12 cellular contexts compared by ENCODE assay signal in genomic region chr19:3722443-3723109, GRCh38. TPM values are rescaled to one million over a fixed set of nuclear protein-coding genes. Genes with fewer than 3 reads are reported as not detected.
A peak's percentile ranks its signal among the peaks of the same experiment; 100 is the strongest.
DNase-seq lines count a peak whose midpoint lies in the region; ATAC-seq and TF ChIP-seq lines count a peak whose summit lies in the region.
"Had no signal": no experiment of that assay in that cellular context is flagged by ENCODE, and none has a peak within 500 bp of the region (broad histone marks: within the 10 kb centered on the region; RNA-seq: fewer than 3 reads in every experiment).

No MANE protein-coding gene starts in this region.

- no peaks in the 10 kb centered on the region for H3K9me3 ChIP-seq in upper lobe of left lung
- H3K9me3 ChIP-seq: tibial artery had no signal

- no peak for TF ChIP-seq EP300 in upper lobe of left lung (IDR thresholded peaks at IDR 0.05)

- H3K4me3 Mint-ChIP-seq in activated T-cell treated with anti-CD3 and anti-CD28 coated beads, Interleukin-2, amount 50 U/mL, for 24 hours, result peak overlapping the region; percentile 55
- H3K4me3 Mint-ChIP-seq in activated naive CD8-positive, alpha-beta T cell, result peak overlapping the region; percentile 78

- H3K36me3 Mint-ChIP-seq in activated T-cell treated with anti-CD3 and anti-CD28 coated beads, Interleukin-2, amount 50 U/mL, for 24 hours (ENCODE audit: low read depth), result no peaks in the 10 kb centered on the region
- H3K36me3 Mint-ChIP-seq in activated naive CD8-positive, alpha-beta T cell, result no peaks in the 10 kb centered on the region

- no peaks in the 10 kb centered on the region for H3K36me3 ChIP-seq in upper lobe of left lung
- H3K36me3 ChIP-seq: tibial artery had no signal

- no peak overlapping the region for H3K27ac Mint-ChIP-seq in activated T-cell treated with anti-CD3 and anti-CD28 coated beads, Interleukin-2, amount 50 U/mL, for 24 hours
- H3K27ac Mint-ChIP-seq in activated naive CD8-positive, alpha-beta T cell, result no peak overlapping the region

- H3K4me3 ChIP-seq in upper lobe of left lung, result peak overlapping the region in 3 of 4 donors; percentile 35 to 45 (median 39)
- H3K4me3 ChIP-seq: tibial artery had no signal

- TF ChIP-seq CTCF in upper lobe of left lung (IDR thresholded peaks at IDR 0.05), result no peak

- H3K27me3 Mint-ChIP-seq in activated T-cell treated with anti-CD3 and anti-CD28 coated beads, Interleukin-2, amount 50 U/mL, for 24 hours, result peaks cover 10% of the 10 kb centered on the region
- no peaks in the 10 kb centered on the region for H3K27me3 Mint-ChIP-seq in activated naive CD8-positive, alpha-beta T cell

- H3K27me3 ChIP-seq in upper lobe of left lung, result peaks cover 3 to 20% (median 12%) of the 10 kb centered on the region in 4 donors

- peaks cover 16 to 31% (median 25%) of the 10 kb centered on the region in 4 donors for H3K4me1 ChIP-seq in upper lobe of left lung

- 9 to 13% methylated on average over 9 to 19 of the region's 30 CpGs for WGBS in upper lobe of left lung, 2 donors

- H3K27ac ChIP-seq in upper lobe of left lung, result no peak overlapping the region
- H3K27ac ChIP-seq in substantia nigra (ENCODE audit: low read depth, low read length, poor library complexity, severe bottlenecking), result no peak overlapping the region
- H3K27ac ChIP-seq: tibial artery had no signal

- DNase-seq in activated T-cell treated with anti-CD3 and anti-CD28 coated beads, Interleukin-2, amount 50 U/mL, for 24 hours, result no peak
- DNase-seq in activated T-cell treated with anti-CD3 and anti-CD28 coated beads for 4 hours, result no peak
- peak; percentile 81 to 86 for DNase-seq in left colon
- peak; percentile 68 to 75 for DNase-seq in upper lobe of left lung
- no peak for DNase-seq in stimulated activated CD4-positive, alpha-beta T cell treated with anti-CD3 and anti-CD28 coated beads, Interleukin-1b, Interleukin-23, amount 100 ng/mL, for 48 hours
- DNase-seq in SIG-M5 (lab: John Stamatoyannopoulos, UW), result no peak
- DNase-seq in substantia nigra (lab: John Stamatoyannopoulos, UW), result no peak
- DNase-seq: AML-193, tibial artery had no signal

- H3K9me3 Mint-ChIP-seq in activated T-cell treated with anti-CD3 and anti-CD28 coated beads, Interleukin-2, amount 50 U/mL, for 24 hours, result no peaks in the 10 kb centered on the region
- no peaks in the 10 kb centered on the region for H3K9me3 Mint-ChIP-seq in activated naive CD8-positive, alpha-beta T cell (ENCODE audit: low read depth)

- ATAC-seq in left colon (peak; percentile 47), upper lobe of left lung (ENCODE audit: low FRiP score in 2 of 2) (no peak)
- ATAC-seq: Panc1 had no signal

- no peak for TF ChIP-seq POLR2A in upper lobe of left lung (IDR thresholded peaks at IDR 0.05)

- H3K4me1 Mint-ChIP-seq in activated T-cell treated with anti-CD3 and anti-CD28 coated beads, Interleukin-2, amount 50 U/mL, for 24 hours (ENCODE audit: low read depth), result peaks cover 12% of the 10 kb centered on the region
- H3K4me1 Mint-ChIP-seq in activated naive CD8-positive, alpha-beta T cell (ENCODE audit: low read depth), result peaks cover 8% of the 10 kb centered on the region

- intact Hi-C loops in left colon (cut with DNase I, micrococcal nuclease), result no loop called here

RNA-seq across cellular contexts. Expression of gene TJP3, which starts 14.4 kb away (rescaled TPM):
- total RNA-seq in left colon (100 to 1,000 TPM; 297 to 343 TPM), upper lobe of left lung (10 to 100 TPM; 27.2 to 94.3 (median 55.5) TPM)

RNA-seq across cellular contexts. Expression of gene PIP5K1C, which starts 22.3 kb away (rescaled TPM):
- total RNA-seq in left colon, result 10 to 100 TPM; 25.1 to 33.1 TPM
- 10 to 100 TPM; 24.6 to 64.1 (median 43.1) TPM for total RNA-seq in upper lobe of left lung

RNA-seq across cellular contexts. Expression of gene APBA3, which starts 38.9 kb away (rescaled TPM):
- total RNA-seq in left colon, result 10 to 100 TPM; 15.4 to 17.5 TPM
- total RNA-seq in upper lobe of left lung, result 10 to 100 TPM; 13.4 to 92.2 (median 21.6) TPM

RNA-seq across cellular contexts. Expression of gene MRPL54, which starts 39.9 kb away (rescaled TPM):
- total RNA-seq in left colon (10 to 100 TPM; 64.6 to 67.7 TPM), upper lobe of left lung (10 to 100 TPM; 16.8 to 83.9 (median 65.5) TPM)

RNA-seq across cellular contexts. Expression of gene RAX2, which starts 49.5 kb away (rescaled TPM):
- total RNA-seq in left colon, result not detected
- not detected for total RNA-seq in upper lobe of left lung
- total RNA-seq: dermis microvascular lymphatic vessel endothelial cell had no signal

Comparison
In these comparisons a context has a peak if more than half of its experiments do, and no peak if none do; other contexts are left out.
1. DNase-seq: peak in left colon (2 of 2) and upper lobe of left lung (2 of 2); none in activated T-cell treated with anti-CD3 and anti-CD28 coated beads, Interleukin-2, amount 50 U/mL, for 24 hours (single experiment), activated T-cell treated with anti-CD3 and anti-CD28 coated beads for 4 hours (single experiment), stimulated activated CD4-positive, alpha-beta T cell treated with anti-CD3 and anti-CD28 coated beads, Interleukin-1b, Interleukin-23, amount 100 ng/mL, for 48 hours (single experiment), SIG-M5 (single experiment) and substantia nigra (0 of 49).